In genomic region chr1:224262373-224263054, GRCh38 we compare ENCODE assay signal across 1 cellular context.
A peak's percentile ranks its signal among the peaks of the same experiment; 100 is the strongest.
TF ChIP-seq lines count a peak whose summit lies in the region.

No MANE protein-coding gene starts in this region.

TF ChIP-seq in K562, 482 proteins besides CTCF, POLR2A, EP300 and RAD21 (continued from another document and continues in another):
- TF ChIP-seq MGA (IDR thresholded peaks at IDR 0.05) (no peak), CHD2 (IDR thresholded peaks at IDR 0.05; ENCODE audit: low read depth, low read length) (no peak), DPF2 (IDR thresholded peaks at IDR 0.05) (peak; percentile 63; the same call in 1 of the 2 replicates), STAG1 (CRISPR knock-in tag; IDR thresholded peaks at IDR 0.05; ENCODE audit: borderline replicate concordance) (no peak), SRSF7 (optimal IDR thresholded peaks at IDR 0.05; ENCODE audit: low read depth, low read length) (no peak), BRF1 (IDR thresholded peaks at IDR 0.05; ENCODE audit: borderline replicate concordance, extremely low read depth, insufficient read length) (no peak), MTA2 (IDR thresholded peaks at IDR 0.05; ENCODE audit: low read depth) (no peak; the same call in 1 of the 2 replicates), SMAD3 (CRISPR knock-in tag; conservative IDR thresholded peaks at IDR 0.05) (no peak), ELF2 (CRISPR knock-in tag; IDR thresholded peaks at IDR 0.05) (no peak), SMC3 (conservative IDR thresholded peaks at IDR 0.05; ENCODE audit: insufficient read depth, low read depth, low read length) (no peak), NFXL1 (CRISPR knock-in tag; IDR thresholded peaks at IDR 0.05) (0 out of 2 replicates have a peak, but pooled peaks have one; percentile 12), CLOCK (CRISPR knock-in tag; IDR thresholded peaks at IDR 0.05; ENCODE audit: borderline replicate concordance) (no peak), TSHZ1 (CRISPR knock-in tag; IDR thresholded peaks at IDR 0.05) (no peak), POLR3A (IDR thresholded peaks at IDR 0.05; ENCODE audit: borderline replicate concordance, extremely low read depth, insufficient read depth, insufficient read length) (no peak), SOX6 (IDR thresholded peaks at IDR 0.05) (peak; percentile 90), MCM5 (IDR thresholded peaks at IDR 0.05; ENCODE audit: low read depth) (no peak), EHMT2 (IDR thresholded peaks at IDR 0.05) (peak; percentile 34; the same call in 1 of the 2 replicates), CEBPG (CRISPR knock-in tag; IDR thresholded peaks at IDR 0.05) (no peak), CEBPG (tag; conservative IDR thresholded peaks at IDR 0.05 in 1 of 2, IDR thresholded peaks at IDR 0.05 in 1 of 2) (no peak), PURB (CRISPR knock-in tag; IDR thresholded peaks at IDR 0.05; ENCODE audit: low read depth) (no peak), STAT5A (IDR thresholded peaks at IDR 0.05; ENCODE audit: borderline replicate concordance, low read length) (peak; percentile 51), TAF9B (IDR thresholded peaks at IDR 0.05; ENCODE audit: partially characterized antibody) (no peak), MAFG (tag; conservative IDR thresholded peaks at IDR 0.05) (no peak)
- TF ChIP-seq, protein P1, sequence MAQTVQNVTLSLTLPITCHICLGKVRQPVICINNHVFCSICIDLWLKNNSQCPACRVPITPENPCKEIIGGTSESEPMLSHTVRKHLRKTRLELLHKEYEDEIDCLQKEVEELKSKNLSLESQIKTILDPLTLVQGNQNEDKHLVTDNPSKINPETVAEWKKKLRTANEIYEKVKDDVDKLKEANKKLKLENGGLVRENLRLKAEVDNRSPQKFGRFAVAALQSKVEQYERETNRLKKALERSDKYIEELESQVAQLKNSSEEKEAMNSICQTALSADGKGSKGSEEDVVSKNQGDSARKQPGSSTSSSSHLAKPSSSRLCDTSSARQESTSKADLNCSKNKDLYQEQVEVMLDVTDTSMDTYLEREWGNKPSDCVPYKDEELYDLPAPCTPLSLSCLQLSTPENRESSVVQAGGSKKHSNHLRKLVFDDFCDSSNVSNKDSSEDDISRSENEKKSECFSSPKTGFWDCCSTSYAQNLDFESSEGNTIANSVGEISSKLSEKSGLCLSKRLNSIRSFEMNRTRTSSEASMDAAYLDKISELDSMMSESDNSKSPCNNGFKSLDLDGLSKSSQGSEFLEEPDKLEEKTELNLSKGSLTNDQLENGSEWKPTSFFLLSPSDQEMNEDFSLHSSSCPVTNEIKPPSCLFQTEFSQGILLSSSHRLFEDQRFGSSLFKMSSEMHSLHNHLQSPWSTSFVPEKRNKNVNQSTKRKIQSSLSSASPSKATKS (CRISPR knock-in tag; IDR thresholded peaks at IDR 0.05) = no peak
- TF ChIP-seq, protein P2, sequence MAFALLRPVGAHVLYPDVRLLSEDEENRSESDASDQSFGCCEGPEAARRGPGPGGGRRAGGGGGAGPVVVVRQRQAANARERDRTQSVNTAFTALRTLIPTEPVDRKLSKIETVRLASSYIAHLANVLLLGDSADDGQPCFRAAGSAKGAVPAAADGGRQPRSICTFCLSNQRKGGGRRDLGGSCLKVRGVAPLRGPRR (CRISPR knock-in tag; IDR thresholded peaks at IDR 0.05) = no peak
